In genomic region chr16:79993810-79994209, GRCh38 we compare ENCODE assay signal across 1 cellular context.
A peak's percentile ranks its signal among the peaks of the same experiment; 100 is the strongest.
TF ChIP-seq lines count a peak whose summit lies in the region.

No MANE protein-coding gene starts in this region.

TF ChIP-seq in K562, 482 proteins besides CTCF, POLR2A, EP300 and RAD21 (continued from another document):
- no peak for TF ChIP-seq CLOCK (CRISPR knock-in tag; IDR thresholded peaks at IDR 0.05; ENCODE audit: borderline replicate concordance)
- TF ChIP-seq, protein P1, sequence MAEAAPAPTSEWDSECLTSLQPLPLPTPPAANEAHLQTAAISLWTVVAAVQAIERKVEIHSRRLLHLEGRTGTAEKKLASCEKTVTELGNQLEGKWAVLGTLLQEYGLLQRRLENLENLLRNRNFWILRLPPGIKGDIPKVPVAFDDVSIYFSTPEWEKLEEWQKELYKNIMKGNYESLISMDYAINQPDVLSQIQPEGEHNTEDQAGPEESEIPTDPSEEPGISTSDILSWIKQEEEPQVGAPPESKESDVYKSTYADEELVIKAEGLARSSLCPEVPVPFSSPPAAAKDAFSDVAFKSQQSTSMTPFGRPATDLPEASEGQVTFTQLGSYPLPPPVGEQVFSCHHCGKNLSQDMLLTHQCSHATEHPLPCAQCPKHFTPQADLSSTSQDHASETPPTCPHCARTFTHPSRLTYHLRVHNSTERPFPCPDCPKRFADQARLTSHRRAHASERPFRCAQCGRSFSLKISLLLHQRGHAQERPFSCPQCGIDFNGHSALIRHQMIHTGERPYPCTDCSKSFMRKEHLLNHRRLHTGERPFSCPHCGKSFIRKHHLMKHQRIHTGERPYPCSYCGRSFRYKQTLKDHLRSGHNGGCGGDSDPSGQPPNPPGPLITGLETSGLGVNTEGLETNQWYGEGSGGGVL (CRISPR knock-in tag; IDR thresholded peaks at IDR 0.05) = no peak
- TF ChIP-seq, protein P2, sequence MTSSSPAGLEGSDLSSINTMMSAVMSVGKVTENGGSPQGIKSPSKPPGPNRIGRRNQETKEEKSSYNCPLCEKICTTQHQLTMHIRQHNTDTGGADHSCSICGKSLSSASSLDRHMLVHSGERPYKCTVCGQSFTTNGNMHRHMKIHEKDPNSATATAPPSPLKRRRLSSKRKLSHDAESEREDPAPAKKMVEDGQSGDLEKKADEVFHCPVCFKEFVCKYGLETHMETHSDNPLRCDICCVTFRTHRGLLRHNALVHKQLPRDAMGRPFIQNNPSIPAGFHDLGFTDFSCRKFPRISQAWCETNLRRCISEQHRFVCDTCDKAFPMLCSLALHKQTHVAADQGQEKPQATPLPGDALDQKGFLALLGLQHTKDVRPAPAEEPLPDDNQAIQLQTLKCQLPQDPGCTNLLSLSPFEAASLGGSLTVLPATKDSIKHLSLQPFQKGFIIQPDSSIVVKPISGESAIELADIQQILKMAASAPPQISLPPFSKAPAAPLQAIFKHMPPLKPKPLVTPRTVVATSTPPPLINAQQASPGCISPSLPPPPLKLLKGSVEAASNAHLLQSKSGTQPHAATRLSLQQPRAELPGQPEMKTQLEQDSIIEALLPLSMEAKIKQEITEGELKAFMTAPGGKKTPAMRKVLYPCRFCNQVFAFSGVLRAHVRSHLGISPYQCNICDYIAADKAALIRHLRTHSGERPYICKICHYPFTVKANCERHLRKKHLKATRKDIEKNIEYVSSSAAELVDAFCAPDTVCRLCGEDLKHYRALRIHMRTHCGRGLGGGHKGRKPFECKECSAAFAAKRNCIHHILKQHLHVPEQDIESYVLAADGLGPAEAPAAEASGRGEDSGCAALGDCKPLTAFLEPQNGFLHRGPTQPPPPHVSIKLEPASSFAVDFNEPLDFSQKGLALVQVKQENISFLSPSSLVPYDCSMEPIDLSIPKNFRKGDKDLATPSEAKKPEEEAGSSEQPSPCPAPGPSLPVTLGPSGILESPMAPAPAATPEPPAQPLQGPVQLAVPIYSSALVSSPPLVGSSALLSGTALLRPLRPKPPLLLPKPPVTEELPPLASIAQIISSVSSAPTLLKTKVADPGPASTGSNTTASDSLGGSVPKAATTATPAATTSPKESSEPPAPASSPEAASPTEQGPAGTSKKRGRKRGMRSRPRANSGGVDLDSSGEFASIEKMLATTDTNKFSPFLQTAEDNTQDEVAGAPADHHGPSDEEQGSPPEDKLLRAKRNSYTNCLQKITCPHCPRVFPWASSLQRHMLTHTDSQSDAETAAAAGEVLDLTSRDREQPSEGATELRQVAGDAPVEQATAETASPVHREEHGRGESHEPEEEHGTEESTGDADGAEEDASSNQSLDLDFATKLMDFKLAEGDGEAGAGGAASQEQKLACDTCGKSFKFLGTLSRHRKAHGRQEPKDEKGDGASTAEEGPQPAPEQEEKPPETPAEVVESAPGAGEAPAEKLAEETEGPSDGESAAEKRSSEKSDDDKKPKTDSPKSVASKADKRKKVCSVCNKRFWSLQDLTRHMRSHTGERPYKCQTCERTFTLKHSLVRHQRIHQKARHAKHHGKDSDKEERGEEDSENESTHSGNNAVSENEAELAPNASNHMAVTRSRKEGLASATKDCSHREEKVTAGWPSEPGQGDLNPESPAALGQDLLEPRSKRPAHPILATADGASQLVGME (CRISPR knock-in tag; IDR thresholded peaks at IDR 0.05) = no peak
- TF ChIP-seq ZNF165 (CRISPR knock-in tag; IDR thresholded peaks at IDR 0.05; ENCODE audit: borderline replicate concordance) = 0 out of 2 replicates have a peak, but pooled peaks have one; percentile 46
- TF ChIP-seq CHD7 (IDR thresholded peaks at IDR 0.05; ENCODE audit: low read depth, low read length) = no peak
- peak; percentile 39; the same call in 1 of the 2 replicates for TF ChIP-seq ESRRA (IDR thresholded peaks at IDR 0.05; ENCODE audit: borderline replicate concordance, low read depth)
- TF ChIP-seq, protein P3, sequence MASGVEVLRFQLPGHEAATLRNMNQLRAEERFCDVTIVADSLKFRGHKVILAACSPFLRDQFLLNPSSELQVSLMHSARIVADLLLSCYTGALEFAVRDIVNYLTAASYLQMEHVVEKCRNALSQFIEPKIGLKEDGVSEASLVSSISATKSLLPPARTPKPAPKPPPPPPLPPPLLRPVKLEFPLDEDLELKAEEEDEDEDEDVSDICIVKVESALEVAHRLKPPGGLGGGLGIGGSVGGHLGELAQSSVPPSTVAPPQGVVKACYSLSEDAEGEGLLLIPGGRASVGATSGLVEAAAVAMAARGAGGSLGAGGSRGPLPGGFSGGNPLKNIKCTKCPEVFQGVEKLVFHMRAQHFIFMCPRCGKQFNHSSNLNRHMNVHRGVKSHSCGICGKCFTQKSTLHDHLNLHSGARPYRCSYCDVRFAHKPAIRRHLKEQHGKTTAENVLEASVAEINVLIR (CRISPR knock-in tag; IDR thresholded peaks at IDR 0.05) = no peak
- TF ChIP-seq EWSR1 (IDR thresholded peaks at IDR 0.05; ENCODE audit: borderline replicate concordance, low read depth, partially characterized antibody) = no peak
- no peak for TF ChIP-seq POLR3G (IDR thresholded peaks at IDR 0.05; ENCODE audit: extremely low read depth, insufficient read length, insufficient replicate concordance)
- TF ChIP-seq NEUROD1 (IDR thresholded peaks at IDR 0.05; ENCODE audit: borderline replicate concordance, low read depth, low read length, partially characterized antibody) = no peak
- TF ChIP-seq CBX3 (IDR thresholded peaks at IDR 0.05; ENCODE audit: borderline replicate concordance in 1 of 2, low read length in 2 of 2) = peak in 1 of 2 experiments; percentile 33; a peak in 1 of 3 replicates
- no peak for TF ChIP-seq NCOA1 (IDR thresholded peaks at IDR 0.05; ENCODE audit: low read depth)
- 0 out of 2 replicates have a peak, but pooled peaks have one; percentile 16 for TF ChIP-seq L3MBTL2 (IDR thresholded peaks at IDR 0.05)
- TF ChIP-seq NRF1 (conservative IDR thresholded peaks at IDR 0.05 in 1 of 2, IDR thresholded peaks at IDR 0.05 in 1 of 2) = peak; percentile 54 to 65
- TF ChIP-seq BRCA1 (IDR thresholded peaks at IDR 0.05) = no peak
- TF ChIP-seq BRCA1 (CRISPR knock-in tag; IDR thresholded peaks at IDR 0.05) = no peak
- no peak for TF ChIP-seq COPS2 (conservative IDR thresholded peaks at IDR 0.05)
- TF ChIP-seq, protein P4, sequence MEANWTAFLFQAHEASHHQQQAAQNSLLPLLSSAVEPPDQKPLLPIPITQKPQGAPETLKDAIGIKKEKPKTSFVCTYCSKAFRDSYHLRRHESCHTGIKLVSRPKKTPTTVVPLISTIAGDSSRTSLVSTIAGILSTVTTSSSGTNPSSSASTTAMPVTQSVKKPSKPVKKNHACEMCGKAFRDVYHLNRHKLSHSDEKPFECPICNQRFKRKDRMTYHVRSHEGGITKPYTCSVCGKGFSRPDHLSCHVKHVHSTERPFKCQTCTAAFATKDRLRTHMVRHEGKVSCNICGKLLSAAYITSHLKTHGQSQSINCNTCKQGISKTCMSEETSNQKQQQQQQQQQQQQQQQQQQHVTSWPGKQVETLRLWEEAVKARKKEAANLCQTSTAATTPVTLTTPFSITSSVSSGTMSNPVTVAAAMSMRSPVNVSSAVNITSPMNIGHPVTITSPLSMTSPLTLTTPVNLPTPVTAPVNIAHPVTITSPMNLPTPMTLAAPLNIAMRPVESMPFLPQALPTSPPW (CRISPR knock-in tag; IDR thresholded peaks at IDR 0.05) = peak; percentile 5; the same call in 1 of the 2 replicates
- TF ChIP-seq NR4A1 (CRISPR knock-in tag; IDR thresholded peaks at IDR 0.05) = peak; percentile 74; the same call in 1 of the 2 replicates
- TF ChIP-seq NR4A1 (tag; IDR thresholded peaks at IDR 0.05) = no peak
- TF ChIP-seq MCM2 (IDR thresholded peaks at IDR 0.05; ENCODE audit: low read depth) = no peak
- 0 out of 2 replicates have a peak, but pooled peaks have one; percentile 45 for TF ChIP-seq ELF4 (CRISPR knock-in tag; IDR thresholded peaks at IDR 0.05)
- TF ChIP-seq MAFG (tag; conservative IDR thresholded peaks at IDR 0.05) = no peak
